8 cellular contexts compared by ENCODE assay signal in genomic region chr12:6229823-6230222, GRCh38. TPM values are rescaled to one million over a fixed set of nuclear protein-coding genes. Genes with fewer than 3 reads are reported as not detected.
DNase-seq lines count a peak whose midpoint lies in the region; ATAC-seq and TF ChIP-seq lines count a peak whose summit lies in the region.

No MANE protein-coding gene starts in this region.

- peaks cover 40 to 100% (median 95%) of the 10 kb centered on the region in 12 donors for H3K4me1 ChIP-seq in heart left ventricle

- peak overlapping the region; percentile 13 to 82 for H3K4me3 Mint-ChIP-seq in activated T-cell treated with anti-CD3 and anti-CD28 coated beads, Interleukin-2, amount 50 U/mL, for 72 hours

- H3K36me3 Mint-ChIP-seq in activated T-cell treated with anti-CD3 and anti-CD28 coated beads, Interleukin-2, amount 50 U/mL, for 72 hours (ENCODE audit: insufficient read depth in 2 of 2): no peaks in the 10 kb centered on the region

- WGBS in heart left ventricle, 4 donors: 51 to 67% (median 62%) methylated on average over 6 to 9 of the region's 9 CpGs

- no peaks in the 10 kb centered on the region for H3K27me3 ChIP-seq in heart left ventricle

- intact Hi-C loops in heart left ventricle (cut with DNase I) (loop anchor here in 8 of 10 donors (2.0 to 5.0 kb wide), 4 partner anchors 31 to 47 kb away; no protein-coding TSS in a partner anchor), sciatic nerve (cut with DNase I) (no loop called here)

- H3K36me3 ChIP-seq in heart left ventricle: peaks cover 0 to 47% (median 3%) of the 10 kb centered on the region in 9 donors

- no peaks in the 10 kb centered on the region for H3K27me3 Mint-ChIP-seq in activated T-cell treated with anti-CD3 and anti-CD28 coated beads, Interleukin-2, amount 50 U/mL, for 72 hours (ENCODE audit: low read depth)

- H3K27ac ChIP-seq in heart left ventricle: peak overlapping the region; percentile 67 to 96 (median 88)

- ATAC-seq in activated T-cell treated with anti-CD3 and anti-CD28 coated beads, Interleukin-2, amount 50 U/mL, for 72 hours (replicated peaks in 1 of 2): peak in 1 of 2 donors; percentile 28
- ATAC-seq in heart left ventricle (peak in 3 of 4 donors; percentile 11 to 23 (median 14)), sciatic nerve (peak; percentile 46), GM18907 (IDR thresholded peaks at IDR 0.05; ENCODE audit: unreplicated experiment) (no peak), HG03439 (IDR thresholded peaks at IDR 0.05; ENCODE audit: unreplicated experiment) (no peak), HG02610 (IDR thresholded peaks at IDR 0.05; ENCODE audit: unreplicated experiment) (no peak)

- H3K27ac Mint-ChIP-seq in activated T-cell treated with anti-CD3 and anti-CD28 coated beads, Interleukin-2, amount 50 U/mL, for 72 hours: no peak overlapping the region

- TF ChIP-seq POLR2A in heart left ventricle (IDR thresholded peaks at IDR 0.05): no peak

- TF ChIP-seq CTCF in heart left ventricle (IDR thresholded peaks at IDR 0.05): no peak

- no peaks in the 10 kb centered on the region for H3K9me3 Mint-ChIP-seq in activated T-cell treated with anti-CD3 and anti-CD28 coated beads, Interleukin-2, amount 50 U/mL, for 72 hours

- DNase-seq in HT-29 (ENCODE audit: low spot score) (peak; percentile 64), heart left ventricle (peak; percentile 59 to 73 (median 65)), sciatic nerve (ENCODE audit: low spot score) (no peak), NCI-H2081 treated with DMSO at 0.1 percent for 48 hours (lab: John Stamatoyannopoulos, UW) (no peak)
- DNase-seq in activated T-cell treated with anti-CD3 and anti-CD28 coated beads, Interleukin-2, amount 50 U/mL, for 72 hours: no peak

- H3K4me1 Mint-ChIP-seq in activated T-cell treated with anti-CD3 and anti-CD28 coated beads, Interleukin-2, amount 50 U/mL, for 72 hours (ENCODE audit: low read depth): peaks cover 33% of the 10 kb centered on the region

- H3K9me3 ChIP-seq in heart left ventricle: no peaks in the 10 kb centered on the region

- H3K4me3 ChIP-seq in heart left ventricle: peak overlapping the region in 1 of 12 donors; percentile 1

RNA-seq across cellular contexts. Expression of gene CD9, which starts 29.6 kb away (rescaled TPM):
- 164 and 169 TPM in 2 replicates for total RNA-seq in HT-29 (2014; rRNA removed; shearing (Covaris generic))
- 1 to 10 TPM; 6.1 to 8.4 TPM for total RNA-seq in activated T-cell treated with anti-CD3 and anti-CD28 coated beads, Interleukin-2, amount 50 U/mL, for 72 hours
- total RNA-seq in heart left ventricle: 10 to 100 TPM; 29.9 to 96.1 (median 54.7) TPM
- 10 to 100 TPM; 63.2 to 87.4 TPM for polyA plus RNA-seq in heart left ventricle
- 554 TPM for total RNA-seq in sciatic nerve

Comparison
In these comparisons a context has a peak if more than half of its experiments do, and no peak if none do; other contexts are left out.
1. DNase-seq: peak in HT-29 (single experiment) and heart left ventricle (5 of 5); none in activated T-cell treated with anti-CD3 and anti-CD28 coated beads, Interleukin-2, amount 50 U/mL, for 72 hours (0 of 2), sciatic nerve (single experiment) and NCI-H2081 treated with DMSO at 0.1 percent for 48 hours (single experiment).
2. ATAC-seq: peak in heart left ventricle (3 of 4) and sciatic nerve (single experiment); none in GM18907 (single experiment), HG03439 (single experiment) and HG02610 (single experiment).